In genomic region chr22:38153821-38154562, GRCh38 we compare ENCODE assay signal across 19 cellular contexts. TPM values are rescaled to one million over a fixed set of nuclear protein-coding genes. Genes with fewer than 3 reads are reported as not detected.
DNase-seq lines count a peak whose midpoint lies in the region; FAIRE-seq and TF ChIP-seq lines count a peak whose summit lies in the region.
"Had no signal": no experiment of that assay in that cellular context is flagged by ENCODE, and none has a peak within 500 bp of the region (broad histone marks: within the 10 kb centered on the region; RNA-seq: fewer than 3 reads in every experiment).

No MANE protein-coding gene starts in this region.

- H3K9me3 ChIP-seq in mucosa of rectum (ENCODE audit: control insufficient read depth in 2 of 2, low read length in 2 of 2): no peaks in the 10 kb centered on the region
- H3K9me3 ChIP-seq: ascending aorta, HAP-1, uterus had no signal

- H3K9ac ChIP-seq in mucosa of rectum (ENCODE audit: low read depth in 1 of 2, low read length in 2 of 2): peak overlapping the region in 1 of 2 donors; percentile 8

- peak; percentile 74 for DNase-seq in D341Med (ENCODE audit: low spot score)
- peak; percentile 52 for DNase-seq in NCI-H446 treated with DMSO at 0.1 percent for 48 hours (lab: John Stamatoyannopoulos, UW)
- DNase-seq in choroid plexus epithelial cell (ENCODE audit: low read depth): no peak
- DNase-seq in HuH-7 (ENCODE audit: low spot score): no peak
- no peak for DNase-seq in NK-92 treated with Interleukin-12 subunit alpha and Interleukin-12 subunit beta, amount 100 ng/mL, for 24 hours (lab: John Stamatoyannopoulos, UW)
- DNase-seq in frontal cortex (ENCODE audit: low spot score in 2 of 2): no peak
- DNase-seq in stimulated activated CD4-positive, alpha-beta T cell treated with anti-CD3 and anti-CD28 coated beads, Interleukin-1b, Interleukin-23, amount 100 ng/mL, for 48 hours: no peak
- DNase-seq: activated CD4-positive, alpha-beta T cell treated with anti-CD3 and anti-CD28 coated beads for 1 hour; activated T-cell treated with anti-CD3 and anti-CD28 coated beads, Interleukin-2, amount 50 U/mL, for 72 hours; DND-41; glutamatergic neuron; left ventricle myocardium superior; NCI-H1105; stimulated activated CD4-positive, alpha-beta T cell treated with anti-CD3 and anti-CD28 coated beads, Interleukin-15, amount 100 ng/mL, for 24 hours had no signal

- no peaks in the 10 kb centered on the region for H3K27me3 ChIP-seq in mucosa of rectum (ENCODE audit: control insufficient read depth in 2 of 2, insufficient read depth in 2 of 2, low read length in 2 of 2)
- H3K27me3 ChIP-seq: ascending aorta, uterus had no signal

- TF ChIP-seq CTCF in choroid plexus epithelial cell (conservative IDR thresholded peaks at IDR 0.05; ENCODE audit: low read depth, low read length): peak; percentile 20

- H3K4me3 ChIP-seq in choroid plexus epithelial cell (ENCODE audit: low read depth, low read length) (no peak overlapping the region), mucosa of rectum (ENCODE audit: low read length in 2 of 2) (no peak overlapping the region)
- H3K4me3 ChIP-seq: ascending aorta, HAP-1, uterus had no signal

- peaks cover 0 to 2% of the 10 kb centered on the region in 2 donors for H3K4me1 ChIP-seq in mucosa of rectum (ENCODE audit: control insufficient read depth in 2 of 2, insufficient read depth in 2 of 2, low read length in 2 of 2)
- H3K4me1 ChIP-seq: ascending aorta, HAP-1, uterus had no signal

- no peaks in the 10 kb centered on the region for H3K36me3 ChIP-seq in mucosa of rectum (ENCODE audit: control insufficient read depth in 2 of 2, insufficient read depth in 2 of 2, low read length in 2 of 2)
- H3K36me3 ChIP-seq: ascending aorta, uterus had no signal

- FAIRE-seq in frontal cortex (lab: Jason Lieb, UNC): no peak

- peak overlapping the region; percentile 28 to 32 for H3K27ac ChIP-seq in mucosa of rectum (ENCODE audit: low read depth in 2 of 2, low read length in 2 of 2)
- H3K27ac ChIP-seq: ascending aorta, uterus had no signal

RNA-seq across cellular contexts. Expression of gene PLA2G6, which starts 27.6 kb away (rescaled TPM):
- total RNA-seq in frontal cortex: 19.6 TPM

RNA-seq across cellular contexts. Expression of gene BAIAP2L2, which starts 43.5 kb away (rescaled TPM):
- under 0.01 TPM for total RNA-seq in frontal cortex
- total RNA-seq: ascending aorta, HT1080 had no signal

RNA-seq across cellular contexts. Expression of gene MAFF, which starts 47.8 kb away (rescaled TPM):
- total RNA-seq in frontal cortex: 1.6 TPM

Comparison
In these comparisons a context has a peak if more than half of its experiments do, and no peak if none do; other contexts are left out.
1. DNase-seq: peak in D341Med (single experiment) and NCI-H446 treated with DMSO at 0.1 percent for 48 hours (single experiment); none in choroid plexus epithelial cell (single experiment), HuH-7 (single experiment), NK-92 treated with Interleukin-12 subunit alpha and Interleukin-12 subunit beta, amount 100 ng/mL, for 24 hours (single experiment), frontal cortex (0 of 2) and stimulated activated CD4-positive, alpha-beta T cell treated with anti-CD3 and anti-CD28 coated beads, Interleukin-1b, Interleukin-23, amount 100 ng/mL, for 48 hours (single experiment).